35 cellular contexts compared by ENCODE assay signal in genomic region chr12:29665107-29665506, GRCh38.
"Had no signal": no experiment of that assay in that cellular context is flagged by ENCODE, and none has a peak within 500 bp of the region (broad histone marks: within the 10 kb centered on the region; RNA-seq: fewer than 3 reads in every experiment).

No MANE protein-coding gene starts in this region.

- H3K9ac ChIP-seq: KMS-11 had no signal

- H3K9me3 ChIP-seq: MG63 had no signal

- H3K36me3 ChIP-seq: MG63 had no signal

- H3K4me3 ChIP-seq: MG63 had no signal

- H3K4me2 ChIP-seq: KMS-11 had no signal

- H3K27me3 ChIP-seq: MG63 had no signal

- DNase-seq: Karpas-422, Kasumi-1, MG63, MM.1S, MV-4-11, NCI-H1048, NCI-H1092, NCI-H1092 treated with DMSO at 0.1 percent for 48 hours, NCI-H1105, NCI-H1105 treated with DMSO at 0.1 percent for 48 hours, NCI-H1417, NCI-H1417 treated with DMSO at 0.1 percent for 48 hours, NCI-H1436, NCI-H1436 treated with DMSO at 0.1 percent for 48 hours, NCI-H146, NCI-H1694, NCI-H1694 treated with DMSO at 0.1 percent for 48 hours, NCI-H187, NCI-H187 treated with DMSO at 0.1 percent for 48 hours, NCI-H1930, NCI-H2029, NCI-H2029 treated with DMSO at 0.1 percent for 48 hours, NCI-H2081, NCI-H2081 treated with DMSO at 0.1 percent for 48 hours, NCI-H2107, NCI-H2171, NCI-H2171 treated with DMSO at 0.1 percent for 48 hours, NCI-H2227 treated with DMSO at 0.1 percent for 48 hours, NCI-H226, NCI-H345, NCI-H446, NCI-H446 treated with DMSO at 0.1 percent for 48 hours, NCI-H510A, NCI-H510A treated with DMSO at 0.1 percent for 48 hours had no signal

- H3K27ac ChIP-seq: KMS-11 had no signal
